ENCODE assay signal across 11 cellular contexts in genomic region chr15:77033729-77034619, GRCh38. TPM values are rescaled to one million over a fixed set of nuclear protein-coding genes. Genes with fewer than 3 reads are reported as not detected.
DNase-seq lines count a peak whose midpoint lies in the region; ATAC-seq and TF ChIP-seq lines count a peak whose summit lies in the region.
"Had no signal": no experiment of that assay in that cellular context is flagged by ENCODE, and none has a peak within 500 bp of the region (broad histone marks: within the 10 kb centered on the region; RNA-seq: fewer than 3 reads in every experiment).

No MANE protein-coding gene starts in this region.

- H3K27ac ChIP-seq in BLaER1 treated with 17β-estradiol and CSF1 and Interleukin-3, amounts not matched to agents 10 nM and 100 nM, result peak overlapping the region in 9 of 11 experiments; percentile 3 to 74 (median 19); a peak in 10 of 22 replicates
- no peak overlapping the region for H3K27ac ChIP-seq in H9 (ENCODE audit: insufficient read length, low read depth, low read length)
- H3K27ac ChIP-seq: right lobe of liver had no signal

- H3K56ac ChIP-seq in H9 (ENCODE audit: insufficient read length, low read depth, low read length), result no peak overlapping the region

- no peak overlapping the region for H2BK20ac ChIP-seq in H9 (ENCODE audit: low read depth, low read length, poor library complexity, severe bottlenecking)

- peaks cover 4% of the 10 kb centered on the region for H3K27me3 Mint-ChIP-seq in H9 (ENCODE audit: low read depth)
- H3K27me3 Mint-ChIP-seq in chondrocyte (ENCODE audit: low read depth), result no peaks in the 10 kb centered on the region
- no peaks in the 10 kb centered on the region for H3K27me3 Mint-ChIP-seq in natural killer cell treated with Interleukin-12 subunit alpha and Interleukin-12 subunit beta and Interleukin-15 and Interleukin-18, amount 100 ng/mL, for 72 hours

- no peaks in the 10 kb centered on the region for H3K27me3 ChIP-seq in BLaER1 treated with 17β-estradiol and CSF1 and Interleukin-3, amounts not matched to agents 10 nM and 100 nM
- no peaks in the 10 kb centered on the region for H3K27me3 ChIP-seq in H9 (ENCODE audit: insufficient read depth, low read length)
- H3K27me3 ChIP-seq: right lobe of liver had no signal

- H3K27ac Mint-ChIP-seq in H9, result peak overlapping the region; percentile 55 to 77 (median 65); a peak in 5 of 7 replicates
- H3K27ac Mint-ChIP-seq in chondrocyte (ENCODE audit: unreplicated experiment), result no peak overlapping the region
- peak overlapping the region; percentile 61 to 72 for H3K27ac Mint-ChIP-seq in natural killer cell treated with Interleukin-12 subunit alpha and Interleukin-12 subunit beta and Interleukin-15 and Interleukin-18, amount 100 ng/mL, for 72 hours

- H3K9ac ChIP-seq in BLaER1 treated with 17β-estradiol and CSF1 and Interleukin-3, amounts not matched to agents 10 nM and 100 nM, result peak overlapping the region in 4 of 11 experiments; percentile 4 to 27 (median 13); a peak in 2 of 22 replicates
- no peak overlapping the region for H3K9ac ChIP-seq in H9 (ENCODE audit: extremely low read depth, insufficient read length, low read length)

- no peak overlapping the region for H4K5ac ChIP-seq in H9 (ENCODE audit: insufficient read length, low read depth, low read length)

- H3K4me3 ChIP-seq in BLaER1 treated with 17β-estradiol and CSF1 and Interleukin-3, amounts not matched to agents 10 nM and 100 nM, result no peak overlapping the region
- H3K4me3 ChIP-seq: right lobe of liver had no signal

- peaks cover 7 to 10% of the 10 kb centered on the region in 2 experiments for H3K9me3 Mint-ChIP-seq in H9
- H3K9me3 Mint-ChIP-seq in chondrocyte (ENCODE audit: low read depth), result no peaks in the 10 kb centered on the region
- H3K9me3 Mint-ChIP-seq in natural killer cell treated with Interleukin-12 subunit alpha and Interleukin-12 subunit beta and Interleukin-15 and Interleukin-18, amount 100 ng/mL, for 72 hours, result no peaks in the 10 kb centered on the region

- no peak overlapping the region for H2BK15ac ChIP-seq in H9 (ENCODE audit: low read depth, low read length)

- H3K36me3 Mint-ChIP-seq in H9 (ENCODE audit: insufficient read depth in 1 of 3, low read depth in 3 of 3), result peaks cover 6 to 12% (median 9%) of the 10 kb centered on the region in 3 experiments; a peak in 6 of 7 replicates
- peaks cover 9% of the 10 kb centered on the region for H3K36me3 Mint-ChIP-seq in chondrocyte (ENCODE audit: low read depth)
- H3K36me3 Mint-ChIP-seq in natural killer cell treated with Interleukin-12 subunit alpha and Interleukin-12 subunit beta and Interleukin-15 and Interleukin-18, amount 100 ng/mL, for 72 hours, result no peaks in the 10 kb centered on the region

- no peak overlapping the region for H3K4ac ChIP-seq in H9 (ENCODE audit: low read depth, low read length)

- no CpG with 5 or more reads among the region's 13 CpGs for WGBS in H9 (ENCODE audit: extremely low coverage, insufficient read length, low lambda C conversion rate)

- no peak overlapping the region for H4K8ac ChIP-seq in H9 (replicated peaks; ENCODE audit: insufficient read length, low read depth, low read length)

- no peak for ATAC-seq in natural killer cell treated with Interleukin-12 subunit alpha and Interleukin-12 subunit beta and Interleukin-15 and Interleukin-18, amount 100 ng/mL, for 72 hours
- no peak for ATAC-seq in GM21619 (IDR thresholded peaks at IDR 0.05; ENCODE audit: unreplicated experiment)

- H2AK5ac ChIP-seq in H9 (ENCODE audit: insufficient read length, low read length), result no peak overlapping the region

- peaks cover 0 to 41% (median 21%) of the 10 kb centered on the region in 11 experiments; a peak in 17 of 22 replicates for H3K9me3 ChIP-seq in BLaER1 treated with 17β-estradiol and CSF1 and Interleukin-3, amounts not matched to agents 10 nM and 100 nM (replicated peaks in 1 of 11)
- no peaks in the 10 kb centered on the region for H3K9me3 ChIP-seq in H9 (ENCODE audit: control insufficient read depth, low read depth, low read length)
- H3K9me3 ChIP-seq: right lobe of liver had no signal

- peaks cover 18 to 90% (median 88%) of the 10 kb centered on the region in 11 experiments for H3K36me3 ChIP-seq in BLaER1 treated with 17β-estradiol and CSF1 and Interleukin-3, amounts not matched to agents 10 nM and 100 nM
- H3K36me3 ChIP-seq: right lobe of liver had no signal

- no peak overlapping the region for H3K14ac ChIP-seq in H9 (ENCODE audit: insufficient read depth, low read length)

- no peak overlapping the region for H2BK12ac ChIP-seq in H9 (ENCODE audit: insufficient read length, low read depth, low read length)

- no peak for DNase-seq in H9
- DNase-seq in chondrocyte (ENCODE audit: low spot score), result peak; percentile 87
- DNase-seq in natural killer cell treated with Interleukin-12 subunit alpha and Interleukin-12 subunit beta and Interleukin-15 and Interleukin-18, amount 100 ng/mL, for 72 hours (ENCODE audit: low spot score), result peak; percentile 51
- DNase-seq in NCI-H2081 (lab: John Stamatoyannopoulos, UW), result no peak
- DNase-seq in central memory CD4-positive, alpha-beta T cell, result no peak
- no peak for DNase-seq in HCEC 1CT
- DNase-seq: COR-L47 had no signal

- no peak overlapping the region for H3K18ac ChIP-seq in H9 (ENCODE audit: insufficient read length, low read depth, low read length)

- no peak overlapping the region for H2AFZ ChIP-seq in H9 (ENCODE audit: low read length)

- no peak overlapping the region for H4K91ac ChIP-seq in H9 (ENCODE audit: insufficient read length, low read depth, low read length)

- H3K79me2 ChIP-seq in H9 (ENCODE audit: insufficient read depth, low read length), result no peaks in the 10 kb centered on the region

- H3K23me2 ChIP-seq in H9 (ENCODE audit: insufficient read length, low read depth, low read length, poor library complexity, severe bottlenecking), result no peaks in the 10 kb centered on the region

- peaks cover 13 to 27% of the 10 kb centered on the region in 2 experiments for H3K4me1 Mint-ChIP-seq in H9
- peaks cover 13% of the 10 kb centered on the region for H3K4me1 Mint-ChIP-seq in chondrocyte (ENCODE audit: low read depth)
- H3K4me1 Mint-ChIP-seq in natural killer cell treated with Interleukin-12 subunit alpha and Interleukin-12 subunit beta and Interleukin-15 and Interleukin-18, amount 100 ng/mL, for 72 hours (ENCODE audit: low read depth in 2 of 2), result peaks cover 5 to 24% of the 10 kb centered on the region in 2 donors

- H3K4me2 ChIP-seq in BLaER1 treated with 17β-estradiol and CSF1 and Interleukin-3, amounts not matched to agents 10 nM and 100 nM, result no peak overlapping the region
- H3K4me2 ChIP-seq in H9 (ENCODE audit: insufficient read depth, insufficient read length, low read length), result no peak overlapping the region

- H3K79me1 ChIP-seq in H9 (ENCODE audit: insufficient read depth, low read depth, low read length, poor library complexity, severe bottlenecking), result no peaks in the 10 kb centered on the region

- TF ChIP-seq CTCF in H9 (conservative IDR thresholded peaks at IDR 0.05), result no peak
- TF ChIP-seq CTCF in chondrocyte (IDR thresholded peaks at IDR 0.05), result no peak

- H3K4me1 ChIP-seq in BLaER1 treated with 17β-estradiol and CSF1 and Interleukin-3, amounts not matched to agents 10 nM and 100 nM, result peaks cover 27 to 46% (median 39%) of the 10 kb centered on the region in 10 experiments
- no peaks in the 10 kb centered on the region for H3K4me1 ChIP-seq in H9 (ENCODE audit: insufficient read depth, low read length)
- H3K4me1 ChIP-seq: right lobe of liver had no signal

- H3K23ac ChIP-seq in H9 (ENCODE audit: insufficient read length, low read depth, low read length), result no peak overlapping the region

- H4K20me1 ChIP-seq in BLaER1 treated with 17β-estradiol and CSF1 and Interleukin-3, amounts not matched to agents 10 nM and 100 nM, result peaks cover 0 to 77% (median 61%) of the 10 kb centered on the region in 11 experiments; a peak in 19 of 22 replicates
- no peaks in the 10 kb centered on the region for H4K20me1 ChIP-seq in H9 (ENCODE audit: control insufficient read depth, insufficient read depth, insufficient read length)

- no peak overlapping the region for H2BK5ac ChIP-seq in H9 (ENCODE audit: insufficient read length, low read length)

- H3T11ph ChIP-seq in H9 (ENCODE audit: low read length), result no peak overlapping the region

- H2BK120ac ChIP-seq in H9 (ENCODE audit: low read depth, low read length, poor library complexity, severe bottlenecking), result no peak overlapping the region

- H3K4me3 Mint-ChIP-seq in H9 (no peak overlapping the region; a peak in 1 of 5 replicates), chondrocyte (ENCODE audit: unreplicated experiment) (no peak overlapping the region)
- no peak overlapping the region for H3K4me3 Mint-ChIP-seq in natural killer cell treated with Interleukin-12 subunit alpha and Interleukin-12 subunit beta and Interleukin-15 and Interleukin-18, amount 100 ng/mL, for 72 hours

RNA-seq across cellular contexts. Expression of gene TSPAN3, which starts 36.9 kb away (rescaled TPM):
- total RNA-seq in H9 (2021), result 117 and 124 TPM in 2 replicates
- total RNA-seq in chondrocyte, result 242 to 333 TPM (median 250 TPM) in 3 replicates
- total RNA-seq in natural killer cell treated with Interleukin-12 subunit alpha and Interleukin-12 subunit beta and Interleukin-15 and Interleukin-18, amount 100 ng/mL, for 72 hours, result 10 to 100 TPM; 49.3 to 54.9 TPM

RNA-seq across cellular contexts. Expression of gene PSTPIP1, which starts 39.0 kb away (rescaled TPM):
- 1.1 and 1.8 TPM in 2 replicates for total RNA-seq in H9 (2021)
- not detected in 3 replicates for total RNA-seq in chondrocyte
- 100 to 1,000 TPM; 161 to 167 TPM for total RNA-seq in natural killer cell treated with Interleukin-12 subunit alpha and Interleukin-12 subunit beta and Interleukin-15 and Interleukin-18, amount 100 ng/mL, for 72 hours
- total RNA-seq: astrocyte had no signal

Comparison
In these comparisons a context has a peak if more than half of its experiments do, and no peak if none do; other contexts are left out.
1. DNase-seq: peak in chondrocyte (single experiment) and natural killer cell treated with Interleukin-12 subunit alpha and Interleukin-12 subunit beta and Interleukin-15 and Interleukin-18, amount 100 ng/mL, for 72 hours (single experiment); none in H9 (single experiment), NCI-H2081 (0 of 2), central memory CD4-positive, alpha-beta T cell (single experiment) and HCEC 1CT (single experiment).
2. RNA of gene PSTPIP1, which starts 39.0 kb away (total RNA-seq): 161 to 167 TPM in natural killer cell treated with Interleukin-12 subunit alpha and Interleukin-12 subunit beta and Interleukin-15 and Interleukin-18, amount 100 ng/mL, for 72 hours; 1.1 to 1.8 TPM in H9 and not detected in chondrocyte; every median in the first group is over 10 times any median in the second.